10 cellular contexts compared by ENCODE assay signal in the genomic region with DNA sequence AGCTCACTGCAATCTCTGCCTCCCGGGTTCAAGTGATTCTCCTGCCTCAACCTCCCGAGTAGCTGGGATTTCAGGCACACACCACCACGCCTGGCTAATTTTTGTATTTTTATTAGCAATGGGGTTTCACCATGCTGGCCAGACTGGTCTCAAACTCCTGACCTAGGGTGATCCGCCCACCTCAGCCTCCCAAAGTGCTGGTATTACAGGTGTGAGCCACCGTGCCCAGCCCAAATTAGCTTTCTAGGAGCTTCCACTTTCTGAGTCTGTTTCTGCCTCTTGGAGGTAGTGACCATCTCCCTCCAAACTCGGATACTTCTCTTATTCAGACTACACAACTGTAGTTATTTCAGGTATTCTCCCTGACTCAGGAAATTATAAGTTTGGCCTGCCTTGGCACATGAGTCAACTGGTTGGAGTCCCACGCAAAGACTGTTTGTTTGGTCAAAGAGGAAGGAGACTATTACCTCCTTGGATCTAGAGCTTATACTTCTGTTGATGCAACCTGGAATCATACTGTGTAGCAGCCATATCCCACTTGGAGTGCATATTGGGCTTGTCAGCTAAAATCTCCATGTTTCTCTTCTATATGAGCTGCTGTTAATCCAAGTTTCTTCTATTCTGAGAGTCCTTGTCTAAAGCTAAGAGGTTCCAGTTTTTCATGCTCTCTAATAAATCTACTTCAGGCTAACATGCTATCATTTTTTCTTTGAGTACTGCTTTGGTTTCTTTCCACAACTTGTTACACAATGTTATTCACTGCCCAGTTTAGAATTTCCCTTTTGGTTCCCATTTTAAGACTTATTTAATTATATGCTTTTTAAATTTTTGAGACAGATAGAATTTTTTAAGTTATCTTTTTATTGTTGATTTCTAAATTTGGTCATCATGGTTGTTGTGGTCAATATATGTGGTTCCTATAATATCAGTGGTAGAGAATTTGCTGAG. TPM values are rescaled to one million over a fixed set of nuclear protein-coding genes. Genes with fewer than 3 reads are reported as not detected.
DNase-seq lines count a peak whose midpoint lies in the region; ATAC-seq and TF ChIP-seq lines count a peak whose summit lies in the region.
"Had no signal": no experiment of that assay in that cellular context is flagged by ENCODE, and none has a peak within 500 bp of the region (broad histone marks: within the 10 kb centered on the region; RNA-seq: fewer than 3 reads in every experiment).

No MANE protein-coding gene starts in this region.

- no peak for TF ChIP-seq CTCF in coronary artery (IDR thresholded peaks at IDR 0.05)
- no peak for TF ChIP-seq CTCF in omental fat pad (IDR thresholded peaks at IDR 0.05)

- peaks cover 14% of the 10 kb centered on the region for H3K36me3 Mint-ChIP-seq in CD4-positive, CD25-positive, alpha-beta regulatory T cell

- H3K4me1 ChIP-seq in CD4-positive, CD25-positive, alpha-beta regulatory T cell (ENCODE audit: control insufficient read depth, insufficient read depth, low read length, poor library complexity, severe bottlenecking): peaks cover 66% of the 10 kb centered on the region

- no peaks in the 10 kb centered on the region for H3K9me3 ChIP-seq in CD4-positive, CD25-positive, alpha-beta regulatory T cell (ENCODE audit: control insufficient read depth in 2 of 2, low read length in 2 of 2)

- H3K4me3 Mint-ChIP-seq in CD4-positive, CD25-positive, alpha-beta regulatory T cell: peak overlapping the region in 3 of 4 donors; percentile 3 to 56 (median 43)

- peak overlapping the region; percentile 13 for H3K4me3 ChIP-seq in CD4-positive, CD25-positive, alpha-beta regulatory T cell (ENCODE audit: low read depth, low read length)
- no peak overlapping the region for H3K4me3 ChIP-seq in coronary artery
- H3K4me3 ChIP-seq: SK-N-MC had no signal

- no peak for ATAC-seq in CD4-positive, CD25-positive, alpha-beta regulatory T cell (ENCODE audit: low read depth in 2 of 2)
- ATAC-seq in omental fat pad (ENCODE audit: low FRiP score): peak; percentile 58

- peaks cover 3% of the 10 kb centered on the region for H3K36me3 ChIP-seq in CD4-positive, CD25-positive, alpha-beta regulatory T cell (ENCODE audit: control insufficient read depth, insufficient read depth, low read length)

- no peaks in the 10 kb centered on the region for H3K27me3 Mint-ChIP-seq in CD4-positive, CD25-positive, alpha-beta regulatory T cell

- peaks cover 26 to 97% (median 71%) of the 10 kb centered on the region in 4 donors for H3K4me1 Mint-ChIP-seq in CD4-positive, CD25-positive, alpha-beta regulatory T cell

- H3K27me3 ChIP-seq in CD4-positive, CD25-positive, alpha-beta regulatory T cell (ENCODE audit: control insufficient read depth, insufficient read depth, low read length): no peaks in the 10 kb centered on the region

- no peaks in the 10 kb centered on the region for H3K9me3 Mint-ChIP-seq in CD4-positive, CD25-positive, alpha-beta regulatory T cell

- DNase-seq in CD4-positive, CD25-positive, alpha-beta regulatory T cell: no peak
- DNase-seq in NOMO-1 treated with DMSO at 0.1 percent for 48 hours (lab: John Stamatoyannopoulos, UW; ENCODE audit: unreplicated experiment) (peak; percentile 37), coronary artery (ENCODE audit: low spot score) (no peak), omental fat pad (ENCODE audit: low spot score) (no peak), HUDEP-2 (lab: John Stamatoyannopoulos, UW; ENCODE audit: unreplicated experiment in 76 of 76) (no peak), NCI-H2227 (lab: John Stamatoyannopoulos, UW; ENCODE audit: unreplicated experiment) (no peak), AG08396 (ENCODE audit: low spot score) (no peak)
- no peak for DNase-seq in stimulated activated CD4-positive, alpha-beta T cell treated with anti-CD3 and anti-CD28 coated beads, Interleukin-15, amount 100 ng/mL, for 24 hours
- DNase-seq: anterior cingulate cortex had no signal

- H3K27ac Mint-ChIP-seq in CD4-positive, CD25-positive, alpha-beta regulatory T cell: peak overlapping the region; percentile 63 to 88 (median 79)

- H3K27ac ChIP-seq in CD4-positive, CD25-positive, alpha-beta regulatory T cell (ENCODE audit: insufficient read depth, low read length, poor library complexity, severe bottlenecking): peak overlapping the region; percentile 45
- peak overlapping the region; percentile 72 to 94 for H3K27ac ChIP-seq in coronary artery
- H3K27ac ChIP-seq: SK-N-MC had no signal

RNA-seq across cellular contexts. Expression of a gene that starts 7.5 kb away (rescaled TPM):
- total RNA-seq in CD4-positive, CD25-positive, alpha-beta regulatory T cell: 160 TPM
- polyA plus RNA-seq in CD4-positive, CD25-positive, alpha-beta regulatory T cell: 10 to 100 TPM; 21.2 to 32.4 (median 25.8) TPM
- 100 to 1,000 TPM in 1 of 4 donors, 10 to 100 TPM in 3; 36.9 to 162 (median 47.3) TPM for total RNA-seq in omental fat pad

RNA-seq across cellular contexts. Expression of a gene that starts 52.7 kb away (rescaled TPM):
- total RNA-seq in CD4-positive, CD25-positive, alpha-beta regulatory T cell: 40.0 TPM
- polyA plus RNA-seq in CD4-positive, CD25-positive, alpha-beta regulatory T cell: 100 to 1,000 TPM; 128 to 156 (median 138) TPM
- total RNA-seq in omental fat pad: 10 to 100 TPM; 30.3 to 53.0 (median 43.9) TPM
